In the genomic region with DNA sequence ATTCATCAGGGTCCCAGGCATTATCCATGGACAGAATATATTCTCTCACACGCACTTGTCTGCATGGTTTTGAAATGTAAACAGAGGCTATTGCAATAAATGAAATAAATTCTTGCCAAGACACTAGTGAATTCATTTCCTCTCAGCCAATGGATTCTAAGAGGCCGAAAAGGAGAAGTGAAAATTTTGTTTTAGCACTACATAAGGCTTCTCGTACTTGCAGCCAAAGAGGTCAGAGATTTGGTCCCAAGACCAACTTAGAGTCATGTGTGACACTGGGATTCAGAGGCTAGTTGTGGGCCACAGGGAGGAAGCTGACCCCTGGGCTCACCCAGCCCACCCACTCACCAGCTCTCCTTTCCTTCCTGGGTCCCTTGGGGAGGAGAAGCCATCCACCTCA, we compare ENCODE assay signal across 13 cellular contexts.
DNase-seq lines count a peak whose midpoint lies in the region; ATAC-seq and TF ChIP-seq lines count a peak whose summit lies in the region.
"Had no signal": no experiment of that assay in that cellular context is flagged by ENCODE, and none has a peak within 500 bp of the region (broad histone marks: within the 10 kb centered on the region; RNA-seq: fewer than 3 reads in every experiment).

No MANE protein-coding gene starts in this region.

- H3K9me3 ChIP-seq in hepatocyte (ENCODE audit: low read depth), result no peaks in the 10 kb centered on the region

- H3K27me3 ChIP-seq in hepatocyte, result no peaks in the 10 kb centered on the region

- H3K9me2 ChIP-seq in hepatocyte (replicated peaks; ENCODE audit: insufficient read depth), result no peaks in the 10 kb centered on the region

- H3K4me3 ChIP-seq in fibroblast of pulmonary artery (replicated peaks; ENCODE audit: low read depth, low read length) (no peak overlapping the region), hepatocyte (no peak overlapping the region)
- H3K4me3 ChIP-seq: cardiac muscle cell had no signal

- peak; percentile 69 for ATAC-seq in GM21529 (IDR thresholded peaks at IDR 0.05; ENCODE audit: unreplicated experiment)
- no peak for ATAC-seq in natural killer cell treated with Interleukin-12 subunit alpha and Interleukin-12 subunit beta and Interleukin-15 and Interleukin-18, amount 100 ng/mL, for 72 hours

- no peaks in the 10 kb centered on the region for H3K36me3 Mint-ChIP-seq in natural killer cell treated with Interleukin-12 subunit alpha and Interleukin-12 subunit beta and Interleukin-15 and Interleukin-18, amount 100 ng/mL, for 72 hours
- no peaks in the 10 kb centered on the region for H3K36me3 Mint-ChIP-seq in nephron progenitor cell (ENCODE audit: low read depth)

- no peak overlapping the region for H2AFZ ChIP-seq in hepatocyte

- H4K20me1 ChIP-seq in hepatocyte (ENCODE audit: insufficient read depth, poor library complexity, severe bottlenecking), result no peaks in the 10 kb centered on the region

- H3K36me3 ChIP-seq in hepatocyte (replicated peaks; ENCODE audit: insufficient read depth, low read depth), result no peaks in the 10 kb centered on the region
- H3K36me3 ChIP-seq: cardiac muscle cell had no signal

- 64% methylated on average over 3 of the region's 3 CpGs for WGBS in hepatocyte (ENCODE audit: low lambda C conversion rate, missing lambda C conversion rate)

- H3K9me3 Mint-ChIP-seq in natural killer cell treated with Interleukin-12 subunit alpha and Interleukin-12 subunit beta and Interleukin-15 and Interleukin-18, amount 100 ng/mL, for 72 hours, result no peaks in the 10 kb centered on the region
- peaks cover 4% of the 10 kb centered on the region for H3K9me3 Mint-ChIP-seq in nephron progenitor cell

- peaks cover 0 to 4% of the 10 kb centered on the region in 2 donors for H3K4me1 Mint-ChIP-seq in natural killer cell treated with Interleukin-12 subunit alpha and Interleukin-12 subunit beta and Interleukin-15 and Interleukin-18, amount 100 ng/mL, for 72 hours (ENCODE audit: low read depth in 2 of 2)
- H3K4me1 Mint-ChIP-seq in nephron progenitor cell, result peaks cover 27% of the 10 kb centered on the region

- CTCF ChIA-PET in GM10248 (lab: Yijun Ruan, JAX), result interaction anchor here (1.7 kb wide), 1 partner anchor 30 kb away, joined by 3 read pairs; no protein-coding TSS in a partner anchor

- H3K27me3 Mint-ChIP-seq in natural killer cell treated with Interleukin-12 subunit alpha and Interleukin-12 subunit beta and Interleukin-15 and Interleukin-18, amount 100 ng/mL, for 72 hours, result peaks cover 16 to 31% of the 10 kb centered on the region in 2 donors
- peaks cover 90% of the 10 kb centered on the region for H3K27me3 Mint-ChIP-seq in nephron progenitor cell (ENCODE audit: low read depth, poor library complexity)

- no peak overlapping the region for H3K27ac Mint-ChIP-seq in natural killer cell treated with Interleukin-12 subunit alpha and Interleukin-12 subunit beta and Interleukin-15 and Interleukin-18, amount 100 ng/mL, for 72 hours
- no peak overlapping the region for H3K27ac Mint-ChIP-seq in nephron progenitor cell

- H3K27ac ChIP-seq in hepatocyte, result no peak overlapping the region
- H3K27ac ChIP-seq: cardiac muscle cell had no signal

- DNase-seq in GM10248 (ENCODE audit: extremely low spot score) (peak; percentile 46), NAMALWA (ENCODE audit: low spot score) (peak; percentile 31), fibroblast of pulmonary artery (ENCODE audit: low read depth) (peak; percentile 24), H4 (ENCODE audit: low spot score) (no peak), nephron progenitor cell (no peak), hepatocyte (ENCODE audit: low spot score) (no peak)
- no peak for DNase-seq in natural killer cell treated with Interleukin-12 subunit alpha and Interleukin-12 subunit beta and Interleukin-15 and Interleukin-18, amount 100 ng/mL, for 72 hours (ENCODE audit: low spot score)
- DNase-seq: activated naive CD4-positive, alpha-beta T cell treated with anti-CD3 and anti-CD28 coated beads, Interleukin-2, amount 50 U/mL, for 16 hours; DMS153; NCI-H446 treated with DMSO at 0.1 percent for 48 hours; occipital lobe had no signal

- no peak overlapping the region for H3K4me2 ChIP-seq in hepatocyte

- peaks cover 22% of the 10 kb centered on the region for H3K4me1 ChIP-seq in hepatocyte (ENCODE audit: insufficient read depth)

- H3K4me3 Mint-ChIP-seq in natural killer cell treated with Interleukin-12 subunit alpha and Interleukin-12 subunit beta and Interleukin-15 and Interleukin-18, amount 100 ng/mL, for 72 hours, result no peak overlapping the region
- H3K4me3 Mint-ChIP-seq in nephron progenitor cell, result no peak overlapping the region

- POLR2A ChIA-PET in GM10248 (lab: Yijun Ruan, JAX), result no interaction called here

- no peaks in the 10 kb centered on the region for H3K79me2 ChIP-seq in hepatocyte

- TF ChIP-seq CTCF in GM10248 (IDR thresholded peaks at IDR 0.05; ENCODE audit: control extremely low read depth, extremely low read depth, low read depth, missing control alignments) (no peak), fibroblast of pulmonary artery (IDR thresholded peaks at IDR 0.05; ENCODE audit: low read length, missing control alignments) (no peak), nephron progenitor cell (IDR thresholded peaks at IDR 0.05) (no peak), hepatocyte (IDR thresholded peaks at IDR 0.05; ENCODE audit: poor library complexity) (no peak)

Comparison
In these comparisons a context has a peak if more than half of its experiments do, and no peak if none do; other contexts are left out.
1. DNase-seq: peak in GM10248 (single experiment), NAMALWA (single experiment) and fibroblast of pulmonary artery (single experiment); none in natural killer cell treated with Interleukin-12 subunit alpha and Interleukin-12 subunit beta and Interleukin-15 and Interleukin-18, amount 100 ng/mL, for 72 hours (single experiment), H4 (single experiment), nephron progenitor cell (single experiment) and hepatocyte (single experiment).